Comparison of ENCODE assay signal across 28 cellular contexts in genomic region chr2:238278626-238279323, GRCh38. TPM values are rescaled to one million over a fixed set of nuclear protein-coding genes. Genes with fewer than 3 reads are reported as not detected.
A peak's percentile ranks its signal among the peaks of the same experiment; 100 is the strongest.
DNase-seq lines count a peak whose midpoint lies in the region; FAIRE-seq and TF ChIP-seq lines count a peak whose summit lies in the region.
"Had no signal": no experiment of that assay in that cellular context is flagged by ENCODE, and none has a peak within 500 bp of the region (broad histone marks: within the 10 kb centered on the region; RNA-seq: fewer than 3 reads in every experiment).

No MANE protein-coding gene starts in this region.

- peaks cover 0 to 24% (median 13%) of the 10 kb centered on the region in 11 experiments; a peak in 15 of 22 replicates for H3K9me3 ChIP-seq in BLaER1 treated with 17β-estradiol and CSF1 and Interleukin-3, amounts not matched to agents 10 nM and 100 nM (replicated peaks in 1 of 11)
- H3K9me3 ChIP-seq in kidney (ENCODE audit: control insufficient read depth in 1 of 2, low read length in 2 of 2), result no peaks in the 10 kb centered on the region
- H3K9me3 ChIP-seq: pancreas, SJSA1 had no signal

- no peak overlapping the region for H3K4me3 ChIP-seq in BLaER1 treated with 17β-estradiol and CSF1 and Interleukin-3, amounts not matched to agents 10 nM and 100 nM
- H3K4me3 ChIP-seq in kidney (ENCODE audit: low read length in 2 of 2), result no peak overlapping the region
- H3K4me3 ChIP-seq: GM12878, hepatocyte, pancreas, SJSA1, skin epidermis had no signal

- FAIRE-seq in kidney (lab: Jason Lieb, UNC) (no peak), RCC 7860 (lab: Jason Lieb, UNC) (no peak)
- FAIRE-seq: GM12878, pancreas had no signal

- H4K20me1 ChIP-seq in BLaER1 treated with 17β-estradiol and CSF1 and Interleukin-3, amounts not matched to agents 10 nM and 100 nM, result peaks cover 30 to 99% (median 56%) of the 10 kb centered on the region in 11 experiments; a peak in 21 of 22 replicates

- H3K27me3 Mint-ChIP-seq in T-helper 2 cell treated with Interferon-gamma antibody and Interleukin-4, amounts not matched to agents 5 μg/mL and 100 μg/mL, for 36 hours (ENCODE audit: low read depth), result no peaks in the 10 kb centered on the region
- H3K27me3 Mint-ChIP-seq: activated CD4-positive, alpha-beta T cell treated with anti-CD3 and anti-CD28 coated beads for 36 hours; activated naive CD4-positive, alpha-beta T cell treated with anti-CD3 and anti-CD28 coated beads, Interleukin-2, amount 10 ng/mL, durations not matched to agents 7 days and 5 days; activated T-cell treated with anti-CD3 and anti-CD28 coated beads, Interleukin-2, amount 50 U/mL, for 24 hours; CD4-positive, alpha-beta memory T cell; naive B cell; stimulated activated naive B cell treated with anti-CD40 and anti-IgM and Interleukin-4, amounts not matched to agents 10 μg/mL and 1 μg/mL and 100 μg/mL, for 72 hours had no signal

- no peak overlapping the region for H3K9ac ChIP-seq in BLaER1 treated with 17β-estradiol and CSF1 and Interleukin-3, amounts not matched to agents 10 nM and 100 nM
- no peak overlapping the region for H3K9ac ChIP-seq in kidney (ENCODE audit: low read length in 2 of 2)

- DNase-seq in DMS53 (lab: John Stamatoyannopoulos, UW) (peak; percentile 95), kidney (peak; percentile 52), posterior vena cava (ENCODE audit: low spot score) (peak; percentile 65), RCC 7860 (ENCODE audit: low spot score) (no peak)
- no peak for DNase-seq in T-helper 2 cell treated with Interferon-gamma antibody and Interleukin-4, amounts not matched to agents 5 μg/mL and 100 μg/mL, for 36 hours (ENCODE audit: low spot score)
- DNase-seq in activated CD4-positive, CD25-positive, alpha-beta regulatory T cell (lab: John Stamatoyannopoulos, UW), result no peak
- DNase-seq: activated CD4-positive, alpha-beta T cell treated with anti-CD3 and anti-CD28 coated beads for 36 hours; activated CD8-positive, alpha-beta memory T cell treated with anti-CD3 and anti-CD28 coated beads for 24 hours; activated naive CD4-positive, alpha-beta T cell treated with anti-CD3 and anti-CD28 coated beads, Interleukin-2, amount 10 ng/mL, durations not matched to agents 7 days and 5 days; activated T-cell treated with anti-CD3 and anti-CD28 coated beads, Interleukin-2, amount 50 U/mL, for 24 hours; CD4-positive, alpha-beta memory T cell; DMS153; effector CD4-positive, alpha-beta T cell; erythroblast; foreskin fibroblast; mesenchymal stem cell; naive B cell; NCI-H146; NCI-H2227 treated with DMSO at 0.1 percent for 48 hours; stimulated activated CD4-positive, alpha-beta T cell treated with anti-CD3 and anti-CD28 coated beads, Interleukin-2, amount 100 ng/mL, for 24 hours; stimulated activated naive B cell treated with anti-CD40 and anti-IgM and Interleukin-4, amounts not matched to agents 10 μg/mL and 1 μg/mL and 100 μg/mL, for 72 hours; T-helper 1 cell had no signal

- no peaks in the 10 kb centered on the region for H3K9me3 Mint-ChIP-seq in T-helper 2 cell treated with Interferon-gamma antibody and Interleukin-4, amounts not matched to agents 5 μg/mL and 100 μg/mL, for 36 hours
- H3K9me3 Mint-ChIP-seq: activated naive CD4-positive, alpha-beta T cell treated with anti-CD3 and anti-CD28 coated beads, Interleukin-2, amount 10 ng/mL, durations not matched to agents 7 days and 5 days; activated T-cell treated with anti-CD3 and anti-CD28 coated beads, Interleukin-2, amount 50 U/mL, for 24 hours; CD4-positive, alpha-beta memory T cell; naive B cell; stimulated activated naive B cell treated with anti-CD40 and anti-IgM and Interleukin-4, amounts not matched to agents 10 μg/mL and 1 μg/mL and 100 μg/mL, for 72 hours had no signal

- H3K36me3 ChIP-seq in BLaER1 treated with 17β-estradiol and CSF1 and Interleukin-3, amounts not matched to agents 10 nM and 100 nM, result peaks cover 40 to 65% (median 53%) of the 10 kb centered on the region in 11 experiments
- H3K36me3 ChIP-seq in kidney (ENCODE audit: control insufficient read depth in 1 of 2, insufficient read depth in 2 of 2, low read length in 2 of 2), result peaks cover 18 to 30% of the 10 kb centered on the region in 2 donors

- H3K27ac Mint-ChIP-seq in T-helper 2 cell treated with Interferon-gamma antibody and Interleukin-4, amounts not matched to agents 5 μg/mL and 100 μg/mL, for 36 hours, result no peak overlapping the region
- H3K27ac Mint-ChIP-seq: activated CD4-positive, alpha-beta T cell treated with anti-CD3 and anti-CD28 coated beads for 36 hours; activated naive CD4-positive, alpha-beta T cell treated with anti-CD3 and anti-CD28 coated beads, Interleukin-2, amount 10 ng/mL, durations not matched to agents 7 days and 5 days; activated T-cell treated with anti-CD3 and anti-CD28 coated beads, Interleukin-2, amount 50 U/mL, for 24 hours; stimulated activated naive B cell treated with anti-CD40 and anti-IgM and Interleukin-4, amounts not matched to agents 10 μg/mL and 1 μg/mL and 100 μg/mL, for 72 hours had no signal

- peak overlapping the region in 8 of 11 experiments; percentile 43 to 79 (median 70); a peak in 16 of 22 replicates for H3K4me2 ChIP-seq in BLaER1 treated with 17β-estradiol and CSF1 and Interleukin-3, amounts not matched to agents 10 nM and 100 nM
- H3K4me2 ChIP-seq: hepatocyte had no signal

- intact Hi-C loops in kidney (cut with DNase I) (no loop called here), posterior vena cava (cut with DNase I) (no loop called here)

- H3K4me3 Mint-ChIP-seq in T-helper 2 cell treated with Interferon-gamma antibody and Interleukin-4, amounts not matched to agents 5 μg/mL and 100 μg/mL, for 36 hours, result no peak overlapping the region
- H3K4me3 Mint-ChIP-seq: activated CD4-positive, alpha-beta T cell treated with anti-CD3 and anti-CD28 coated beads for 36 hours; activated naive CD4-positive, alpha-beta T cell treated with anti-CD3 and anti-CD28 coated beads, Interleukin-2, amount 10 ng/mL, durations not matched to agents 7 days and 5 days; activated T-cell treated with anti-CD3 and anti-CD28 coated beads, Interleukin-2, amount 50 U/mL, for 24 hours; CD4-positive, alpha-beta memory T cell; stimulated activated naive B cell treated with anti-CD40 and anti-IgM and Interleukin-4, amounts not matched to agents 10 μg/mL and 1 μg/mL and 100 μg/mL, for 72 hours had no signal

- H3K4me1 Mint-ChIP-seq in T-helper 2 cell treated with Interferon-gamma antibody and Interleukin-4, amounts not matched to agents 5 μg/mL and 100 μg/mL, for 36 hours (ENCODE audit: low read depth), result peaks cover 4% of the 10 kb centered on the region
- H3K4me1 Mint-ChIP-seq: activated naive CD4-positive, alpha-beta T cell treated with anti-CD3 and anti-CD28 coated beads, Interleukin-2, amount 10 ng/mL, durations not matched to agents 7 days and 5 days had no signal

- peaks cover 4% of the 10 kb centered on the region for H3K36me3 Mint-ChIP-seq in T-helper 2 cell treated with Interferon-gamma antibody and Interleukin-4, amounts not matched to agents 5 μg/mL and 100 μg/mL, for 36 hours (ENCODE audit: low read depth)

- TF ChIP-seq CTCF in kidney (IDR thresholded peaks at IDR 0.05; ENCODE audit: borderline replicate concordance, extremely low read depth, insufficient read depth), result no peak

- H3K27ac ChIP-seq in BLaER1 treated with 17β-estradiol and CSF1 and Interleukin-3, amounts not matched to agents 10 nM and 100 nM, result peak overlapping the region in 2 of 11 experiments; percentile 8 to 36; a peak in 2 of 22 replicates
- no peak overlapping the region for H3K27ac ChIP-seq in kidney (ENCODE audit: low read depth in 2 of 2, low read length in 2 of 2)
- H3K27ac ChIP-seq: pancreas, SJSA1 had no signal

- peaks cover 22 to 60% (median 50%) of the 10 kb centered on the region in 10 experiments for H3K4me1 ChIP-seq in BLaER1 treated with 17β-estradiol and CSF1 and Interleukin-3, amounts not matched to agents 10 nM and 100 nM
- H3K4me1 ChIP-seq in kidney (ENCODE audit: control insufficient read depth in 1 of 2, insufficient read depth in 1 of 2, low read depth in 1 of 2, low read length in 2 of 2), result peaks cover 11 to 18% of the 10 kb centered on the region in 2 donors
- H3K4me1 ChIP-seq: SJSA1 had no signal

- no peaks in the 10 kb centered on the region for H3K27me3 ChIP-seq in BLaER1 treated with 17β-estradiol and CSF1 and Interleukin-3, amounts not matched to agents 10 nM and 100 nM
- H3K27me3 ChIP-seq: hepatocyte, pancreas, SJSA1 had no signal

RNA-seq across cellular contexts. Expression of gene PER2, which starts 9.6 kb away (rescaled TPM):
- total RNA-seq in kidney (28.4 TPM), posterior vena cava (10 to 100 TPM; 10.1 to 16.8 TPM)
- 1.8 TPM for polyA plus RNA-seq in kidney (ENCODE audit: insufficient read depth, low read depth, low replicate concordance)

RNA-seq across cellular contexts. Expression of gene HES6, which starts 38.9 kb away (rescaled TPM):
- total RNA-seq in kidney (5.2 TPM), posterior vena cava (1 to 10 TPM; 2.3 to 6.9 TPM)
- polyA plus RNA-seq in kidney (ENCODE audit: insufficient read depth, low read depth, low replicate concordance), result 5.5 TPM

RNA-seq across cellular contexts. Expression of gene TRAF3IP1, which starts 41.5 kb away (rescaled TPM):
- total RNA-seq in kidney (24.2 TPM), posterior vena cava (10 to 100 TPM; 27.1 to 37.2 TPM)
- 6.4 TPM for polyA plus RNA-seq in kidney (ENCODE audit: insufficient read depth, low read depth, low replicate concordance)

Comparison
In these comparisons a context has a peak if more than half of its experiments do, and no peak if none do; other contexts are left out.
1. DNase-seq: peak in DMS53 (single experiment), kidney (single experiment) and posterior vena cava (single experiment); none in RCC 7860 (single experiment), T-helper 2 cell treated with Interferon-gamma antibody and Interleukin-4, amounts not matched to agents 5 μg/mL and 100 μg/mL, for 36 hours (single experiment) and activated CD4-positive, CD25-positive, alpha-beta regulatory T cell (0 of 4).